Comparison of ENCODE assay signal across 18 cellular contexts in genomic region chr2:57397550-57398360, GRCh38.
"Had no signal": no experiment of that assay in that cellular context is flagged by ENCODE, and none has a peak within 500 bp of the region (broad histone marks: within the 10 kb centered on the region; RNA-seq: fewer than 3 reads in every experiment).

No MANE protein-coding gene starts in this region.

- H3K27ac ChIP-seq: esophagus squamous epithelium, ovary, thoracic aorta, transverse colon, uterus had no signal

- H3K4me2 ChIP-seq: smooth muscle cell had no signal

- DNase-seq: cerebellar nuclear complex; dermis blood vessel endothelial cell; esophagus squamous epithelium; foreskin fibroblast; hippocampal formation; kidney glomerular epithelial cell; naive thymus-derived CD8-positive, alpha-beta T cell; ovary; right cardiac atrium; stimulated activated CD4-positive, alpha-beta T cell treated with anti-CD3 and anti-CD28 coated beads, Interleukin-2, amount 100 ng/mL, for 48 hours; transverse colon; uterus had no signal

- H3K4me1 Mint-ChIP-seq: naive thymus-derived CD8-positive, alpha-beta T cell had no signal

- ATAC-seq: left lobe of liver; mucosa of descending colon; naive thymus-derived CD8-positive, alpha-beta T cell; right cardiac atrium had no signal

- H3K9me3 ChIP-seq: ovary, thoracic aorta, transverse colon, uterus had no signal

- H3K4me3 Mint-ChIP-seq: naive thymus-derived CD8-positive, alpha-beta T cell; stimulated activated naive CD8-positive, alpha-beta T cell treated with anti-CD3 and anti-CD28 coated beads, Interleukin-15, Interleukin-2, amounts not matched to agents 100 ng/mL and 50 ng/mL, for 24 hours had no signal

- H3K27ac Mint-ChIP-seq: naive thymus-derived CD8-positive, alpha-beta T cell; progenitor cell of endocrine pancreas; stimulated activated naive CD8-positive, alpha-beta T cell treated with anti-CD3 and anti-CD28 coated beads, Interleukin-15, Interleukin-2, amounts not matched to agents 100 ng/mL and 50 ng/mL, for 24 hours had no signal

- H3K36me3 ChIP-seq: esophagus squamous epithelium, ovary, thoracic aorta, transverse colon, uterus had no signal

- H3K27me3 Mint-ChIP-seq: naive thymus-derived CD8-positive, alpha-beta T cell; stimulated activated naive CD8-positive, alpha-beta T cell treated with anti-CD3 and anti-CD28 coated beads, Interleukin-15, Interleukin-2, amounts not matched to agents 100 ng/mL and 50 ng/mL, for 24 hours had no signal

- H3K4me1 ChIP-seq: esophagus squamous epithelium, transverse colon, uterus had no signal

- H3K27me3 ChIP-seq: esophagus squamous epithelium, ovary, transverse colon, uterus had no signal

- H3K4me3 ChIP-seq: esophagus squamous epithelium, mucosa of descending colon, ovary, smooth muscle cell, thoracic aorta, transverse colon, uterus had no signal
